ENCODE assay signal across 9 cellular contexts in the genomic region with DNA sequence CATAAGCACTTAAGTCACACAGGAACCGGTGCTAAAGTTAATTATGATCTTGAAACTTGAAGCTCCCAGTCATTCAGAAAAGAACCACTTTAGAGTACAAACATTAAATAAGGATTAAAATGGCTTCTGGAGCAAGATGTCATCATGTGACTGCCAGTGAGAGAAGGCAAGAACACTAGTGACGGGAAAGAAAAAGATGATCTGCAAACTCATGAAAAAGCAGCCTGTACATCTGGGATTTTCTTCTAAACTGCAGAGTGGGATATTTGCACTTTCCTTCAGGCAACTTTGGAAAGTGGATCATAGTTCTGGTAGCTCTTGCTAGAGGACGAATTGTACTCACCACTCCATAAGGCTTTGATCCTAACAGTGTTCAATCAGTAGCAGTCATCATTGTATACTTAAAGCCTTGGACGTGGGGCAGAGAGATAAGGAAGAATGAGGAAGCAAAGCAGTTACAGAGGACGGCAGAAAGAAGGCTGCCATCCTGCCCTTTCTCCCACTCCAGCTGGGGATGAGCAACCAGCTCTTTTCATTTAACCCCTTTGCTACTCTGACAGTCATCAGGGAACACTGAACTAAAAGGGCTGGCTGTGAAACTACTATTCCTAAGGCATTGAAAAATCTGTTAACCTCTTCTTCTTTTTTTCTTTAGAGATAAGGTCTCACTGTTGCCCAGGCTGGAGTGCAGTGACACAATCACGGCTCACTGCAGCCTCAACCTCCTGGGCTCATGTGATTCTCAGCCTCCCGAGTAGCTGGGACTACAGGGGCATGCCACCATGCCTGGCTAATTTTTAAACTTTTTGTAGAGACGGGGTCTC. TPM values are rescaled to one million over a fixed set of nuclear protein-coding genes. Genes with fewer than 3 reads are reported as not detected.
A peak's percentile ranks its signal among the peaks of the same experiment; 100 is the strongest.
DNase-seq lines count a peak whose midpoint lies in the region; ATAC-seq and TF ChIP-seq lines count a peak whose summit lies in the region.
"Had no signal": no experiment of that assay in that cellular context is flagged by ENCODE, and none has a peak within 500 bp of the region (broad histone marks: within the 10 kb centered on the region; RNA-seq: fewer than 3 reads in every experiment).

No MANE protein-coding gene starts in this region.

- H3K4me3 ChIP-seq in fibroblast of villous mesenchyme (ENCODE audit: low read depth, low read length) (peak overlapping the region; percentile 6), sigmoid colon (no peak overlapping the region), SJCRH30 (no peak overlapping the region)

- H3K9me3 ChIP-seq in sigmoid colon, result no peaks in the 10 kb centered on the region
- no peaks in the 10 kb centered on the region for H3K9me3 ChIP-seq in SJCRH30 (replicated peaks)

- no peak for TF ChIP-seq EP300 in sigmoid colon (IDR thresholded peaks at IDR 0.05)

- H3K36me3 ChIP-seq in sigmoid colon (peaks cover 0 to 6% (median 0%) of the 10 kb centered on the region in 4 donors), SJCRH30 (peaks cover 7% of the 10 kb centered on the region)

- H3K27me3 ChIP-seq in sigmoid colon (no peaks in the 10 kb centered on the region), SJCRH30 (no peaks in the 10 kb centered on the region)

- intact Hi-C loops in sigmoid colon (cut with DNase I), result loop anchor here (10.0 kb wide), 1 partner anchor 58 kb away; a partner anchor contains a TSS

- peaks cover 0 to 18% (median 14%) of the 10 kb centered on the region in 4 donors for H3K4me1 ChIP-seq in sigmoid colon
- H3K4me1 ChIP-seq in SJCRH30, result no peaks in the 10 kb centered on the region

- TF ChIP-seq CTCF in fibroblast of villous mesenchyme (IDR thresholded peaks at IDR 0.05; ENCODE audit: insufficient read depth, low read depth, low read length) (no peak), sigmoid colon (IDR thresholded peaks at IDR 0.05) (no peak)

- peak overlapping the region; percentile 5 to 29 (median 20) for H3K27ac ChIP-seq in sigmoid colon
- H3K27ac ChIP-seq in SJCRH30, result no peak overlapping the region

- DNase-seq in EH (ENCODE audit: low read depth) (peak; percentile 21), OCI-M1 (lab: John Stamatoyannopoulos, UW) (peak; percentile 96), fibroblast of villous mesenchyme (ENCODE audit: low read depth) (peak; percentile 70), sigmoid colon (no peak), NCI-H1694 treated with DMSO at 0.1 percent for 48 hours (lab: John Stamatoyannopoulos, UW) (no peak), NCI-H69 (lab: John Stamatoyannopoulos, UW) (no peak), SJCRH30 (no peak)
- DNase-seq: activated CD4-positive, alpha-beta T cell treated with anti-CD3 and anti-CD28 coated beads for 48 hours had no signal

- no peak for TF ChIP-seq POLR2A in sigmoid colon (IDR thresholded peaks at IDR 0.05)

- 33 to 59% methylated on average over 8 of the region's 8 CpGs for WGBS in sigmoid colon, 2 donors

- ATAC-seq in GM18858 (IDR thresholded peaks at IDR 0.05; ENCODE audit: unreplicated experiment), result no peak

RNA-seq across cellular contexts. Expression of a gene that starts 18.1 kb away (rescaled TPM):
- 5.2 and 8.6 TPM in 2 replicates for total RNA-seq in fibroblast of villous mesenchyme
- 10 to 100 TPM in 2 of 4 donors, 1 to 10 TPM in 2; 7.2 to 11.7 (median 9.0) TPM for total RNA-seq in sigmoid colon
- polyA plus RNA-seq in sigmoid colon, result 10 to 100 TPM; 23.4 to 72.8 (median 37.2) TPM
- total RNA-seq in SJCRH30 (2014; rRNA removed; shearing (Covaris generic)), result 13.2 and 13.5 TPM in 2 replicates

RNA-seq across cellular contexts. Expression of a gene that starts 54.1 kb away (rescaled TPM):
- total RNA-seq in fibroblast of villous mesenchyme (45.4 and 71.2 TPM in 2 replicates), sigmoid colon (10 to 100 TPM; 31.9 to 45.7 (median 38.7) TPM)
- polyA plus RNA-seq in sigmoid colon, result 1 to 10 TPM; 4.2 to 6.1 (median 4.6) TPM
- 35.0 and 37.8 TPM in 2 replicates for total RNA-seq in SJCRH30 (2014; rRNA removed; shearing (Covaris generic))

Comparison
In these comparisons a context has a peak if more than half of its experiments do, and no peak if none do; other contexts are left out.
1. DNase-seq: peak in EH (single experiment), OCI-M1 (single experiment) and fibroblast of villous mesenchyme (single experiment); none in sigmoid colon (single experiment), NCI-H1694 treated with DMSO at 0.1 percent for 48 hours (single experiment), NCI-H69 (single experiment) and SJCRH30 (0 of 2).